In genomic region chr22:28116261-28116673, GRCh38 we compare ENCODE assay signal across 11 cellular contexts.
DNase-seq lines count a peak whose midpoint lies in the region; ATAC-seq and TF ChIP-seq lines count a peak whose summit lies in the region.
"Had no signal": no experiment of that assay in that cellular context is flagged by ENCODE, and none has a peak within 500 bp of the region (broad histone marks: within the 10 kb centered on the region; RNA-seq: fewer than 3 reads in every experiment).

No MANE protein-coding gene starts in this region.

- H3K27ac Mint-ChIP-seq in stimulated activated naive CD8-positive, alpha-beta T cell treated with anti-CD3 and anti-CD28 coated beads, Interleukin-15, amount 100 ng/mL, for 72 hours = peak overlapping the region in 1 of 2 donors; percentile 61
- H3K27ac Mint-ChIP-seq: activated T-helper 1 cell treated with anti-CD3 and anti-CD28 coated beads, Interleukin-12 subunit alpha, Interleukin-12 subunit beta, Interleukin-2, Interleukin-4 antibody, amounts not matched to agents 30 ng/mL and 10 ng/mL and 1 ng/mL, durations not matched to agents 14 hours and 24 hours and 36 hours had no signal

- no peak overlapping the region for H3K4me3 ChIP-seq in astrocyte of the spinal cord (ENCODE audit: low read depth, low read length)
- no peak overlapping the region for H3K4me3 ChIP-seq in smooth muscle cell

- TF ChIP-seq CTCF in astrocyte of the spinal cord (IDR thresholded peaks at IDR 0.05; ENCODE audit: low read depth, low read length) (no peak), smooth muscle cell (IDR thresholded peaks at IDR 0.05; ENCODE audit: borderline replicate concordance, insufficient read depth, poor library complexity, severe bottlenecking) (no peak)

- H3K27me3 ChIP-seq in smooth muscle cell (ENCODE audit: low read depth) = no peaks in the 10 kb centered on the region
- H3K27me3 ChIP-seq: tibial nerve had no signal

- H3K4me2 ChIP-seq in smooth muscle cell = peak overlapping the region; percentile 58

- H2AFZ ChIP-seq in smooth muscle cell (ENCODE audit: low read depth) = no peak overlapping the region

- ATAC-seq in HG03442 (IDR thresholded peaks at IDR 0.05; ENCODE audit: unreplicated experiment) (no peak), GM18498 (IDR thresholded peaks at IDR 0.05; ENCODE audit: unreplicated experiment) (no peak)
- ATAC-seq in stimulated activated naive CD8-positive, alpha-beta T cell treated with anti-CD3 and anti-CD28 coated beads, Interleukin-15, amount 100 ng/mL, for 72 hours = no peak

- H3K9ac ChIP-seq in smooth muscle cell (ENCODE audit: low read depth) = no peak overlapping the region

- H3K79me2 ChIP-seq in smooth muscle cell (ENCODE audit: low read depth) = no peaks in the 10 kb centered on the region

- no peaks in the 10 kb centered on the region for H4K20me1 ChIP-seq in smooth muscle cell (ENCODE audit: low read depth)

- peak overlapping the region; percentile 80 for H3K27ac ChIP-seq in smooth muscle cell (ENCODE audit: low read depth)

- in situ Hi-C loops in astrocyte of the spinal cord (cut with HindIII; ENCODE audit: low sequenced_read_pairs) = no loop called here

- no peaks in the 10 kb centered on the region for H3K9me3 ChIP-seq in smooth muscle cell (replicated peaks; ENCODE audit: low read depth)
- H3K9me3 ChIP-seq: tibial nerve had no signal

- no peaks in the 10 kb centered on the region for H3K36me3 ChIP-seq in smooth muscle cell (ENCODE audit: low read depth)
- H3K36me3 ChIP-seq: tibial nerve had no signal

- H3K4me3 Mint-ChIP-seq in stimulated activated naive CD8-positive, alpha-beta T cell treated with anti-CD3 and anti-CD28 coated beads, Interleukin-15, amount 100 ng/mL, for 72 hours = no peak overlapping the region
- H3K4me3 Mint-ChIP-seq: activated T-helper 1 cell treated with anti-CD3 and anti-CD28 coated beads, Interleukin-12 subunit alpha, Interleukin-12 subunit beta, Interleukin-2, Interleukin-4 antibody, amounts not matched to agents 30 ng/mL and 10 ng/mL and 1 ng/mL, durations not matched to agents 14 hours and 24 hours and 36 hours had no signal

- peaks cover 17% of the 10 kb centered on the region for H3F3A ChIP-seq in smooth muscle cell (ENCODE audit: low read depth)

- DNase-seq in HCEC 1CT (peak; percentile 88), astrocyte of the spinal cord (ENCODE audit: low read depth, low spot score) (peak; percentile 90), hepatic stellate cell (ENCODE audit: low spot score) (peak; percentile 46), smooth muscle cell (lab: John Stamatoyannopoulos, UW; ENCODE audit: unreplicated experiment) (no peak)
- no peak for DNase-seq in stimulated activated naive CD8-positive, alpha-beta T cell treated with anti-CD3 and anti-CD28 coated beads, Interleukin-15, amount 100 ng/mL, for 72 hours
- DNase-seq in activated CD8-positive, alpha-beta memory T cell treated with anti-CD3 and anti-CD28 coated beads, Interleukin-2, amount 50 U/mL, for 48 hours = no peak
- DNase-seq: glutamatergic neuron had no signal

- no peaks in the 10 kb centered on the region for H3K4me1 Mint-ChIP-seq in stimulated activated naive CD8-positive, alpha-beta T cell treated with anti-CD3 and anti-CD28 coated beads, Interleukin-15, amount 100 ng/mL, for 72 hours

- WGBS in smooth muscle cell (ENCODE audit: low lambda C conversion rate) = 17% methylated on average over 2 of the region's 2 CpGs

- peaks cover 20% of the 10 kb centered on the region for H3K4me1 ChIP-seq in smooth muscle cell (ENCODE audit: low read depth)

- no peaks in the 10 kb centered on the region for H3K27me3 Mint-ChIP-seq in stimulated activated naive CD8-positive, alpha-beta T cell treated with anti-CD3 and anti-CD28 coated beads, Interleukin-15, amount 100 ng/mL, for 72 hours

- H3K9me3 Mint-ChIP-seq in stimulated activated naive CD8-positive, alpha-beta T cell treated with anti-CD3 and anti-CD28 coated beads, Interleukin-15, amount 100 ng/mL, for 72 hours = no peaks in the 10 kb centered on the region
- H3K9me3 Mint-ChIP-seq: activated T-helper 1 cell treated with anti-CD3 and anti-CD28 coated beads, Interleukin-12 subunit alpha, Interleukin-12 subunit beta, Interleukin-2, Interleukin-4 antibody, amounts not matched to agents 30 ng/mL and 10 ng/mL and 1 ng/mL, durations not matched to agents 14 hours and 24 hours and 36 hours had no signal

Comparison
In these comparisons a context has a peak if more than half of its experiments do, and no peak if none do; other contexts are left out.
1. DNase-seq: peak in HCEC 1CT (single experiment), astrocyte of the spinal cord (single experiment) and hepatic stellate cell (single experiment); none in smooth muscle cell (single experiment), stimulated activated naive CD8-positive, alpha-beta T cell treated with anti-CD3 and anti-CD28 coated beads, Interleukin-15, amount 100 ng/mL, for 72 hours (0 of 2) and activated CD8-positive, alpha-beta memory T cell treated with anti-CD3 and anti-CD28 coated beads, Interleukin-2, amount 50 U/mL, for 48 hours (single experiment).